16 cellular contexts compared by ENCODE assay signal in genomic region chr17:42271277-42271922, GRCh38. TPM values are rescaled to one million over a fixed set of nuclear protein-coding genes. Genes with fewer than 3 reads are reported as not detected.
DNase-seq lines count a peak whose midpoint lies in the region; ATAC-seq and TF ChIP-seq lines count a peak whose summit lies in the region.
"Had no signal": no experiment of that assay in that cellular context is flagged by ENCODE, and none has a peak within 500 bp of the region (broad histone marks: within the 10 kb centered on the region; RNA-seq: fewer than 3 reads in every experiment).

No MANE protein-coding gene starts in this region.

- no peak for TF ChIP-seq CTCF in CD14-positive monocyte (IDR thresholded peaks at IDR 0.05)
- TF ChIP-seq CTCF in CD8-positive, alpha-beta T cell (IDR thresholded peaks at IDR 0.05), result no peak
- TF ChIP-seq CTCF in activated CD8-positive, alpha-beta T cell treated with anti-CD3 and anti-CD28 coated beads for 36 hours (IDR thresholded peaks at IDR 0.05), result no peak

- H3K9me3 ChIP-seq in CD8-positive, alpha-beta T cell (ENCODE audit: low read length), result no peaks in the 10 kb centered on the region
- H3K9me3 ChIP-seq: tibial artery had no signal

- CTCF ChIA-PET in CD8-positive, alpha-beta T cell (lab: Charles Lee), result interaction anchor here (0.9 to 3.8 kb wide), 4 partner anchors 15 to 49 kb away, joined by 3 to 19 read pairs (median 11); no protein-coding TSS in a partner anchor
- CTCF ChIA-PET in activated CD8-positive, alpha-beta T cell treated with anti-CD3 and anti-CD28 coated beads for 36 hours (lab: Charles Lee), result interaction anchor here (0.6 to 5.5 kb wide), 8 partner anchors 11 to 154 kb away, joined by 3 to 37 read pairs (median 5); no protein-coding TSS in a partner anchor

- peaks cover 3 to 13% of the 10 kb centered on the region in 2 donors for H3K36me3 Mint-ChIP-seq in CD14-positive monocyte
- H3K36me3 Mint-ChIP-seq in CD8-positive, alpha-beta T cell, result peaks cover 16% of the 10 kb centered on the region
- peaks cover 50% of the 10 kb centered on the region for H3K36me3 Mint-ChIP-seq in activated CD8-positive, alpha-beta T cell treated with anti-CD3 and anti-CD28 coated beads for 36 hours (ENCODE audit: low read depth)
- H3K36me3 Mint-ChIP-seq in naive thymus-derived CD8-positive, alpha-beta T cell, result peaks cover 0 to 4% (median 0%) of the 10 kb centered on the region in 3 donors

- peaks cover 54% of the 10 kb centered on the region for H3K4me1 Mint-ChIP-seq in CD14-positive monocyte
- H3K4me1 Mint-ChIP-seq in CD8-positive, alpha-beta T cell (ENCODE audit: low read depth), result peaks cover 78% of the 10 kb centered on the region
- peaks cover 65% of the 10 kb centered on the region for H3K4me1 Mint-ChIP-seq in activated CD8-positive, alpha-beta T cell treated with anti-CD3 and anti-CD28 coated beads for 36 hours (ENCODE audit: low read depth)
- peaks cover 31 to 86% (median 83%) of the 10 kb centered on the region in 4 donors for H3K4me1 Mint-ChIP-seq in naive thymus-derived CD8-positive, alpha-beta T cell

- H3K4me1 ChIP-seq in CD8-positive, alpha-beta T cell (ENCODE audit: insufficient read depth, low read length), result peaks cover 63% of the 10 kb centered on the region

- H3K27ac ChIP-seq in CD8-positive, alpha-beta T cell (ENCODE audit: low read depth, low read length), result peak overlapping the region; percentile 51
- H3K27ac ChIP-seq: tibial artery had no signal

- no peak for ATAC-seq in CD8-positive, alpha-beta T cell
- peak; percentile 22 for ATAC-seq in activated CD8-positive, alpha-beta T cell treated with anti-CD3 and anti-CD28 coated beads for 36 hours
- ATAC-seq in naive thymus-derived CD8-positive, alpha-beta T cell, result no peak
- ATAC-seq in HG02938 (IDR thresholded peaks at IDR 0.05; ENCODE audit: unreplicated experiment) (no peak), HG03196 (IDR thresholded peaks at IDR 0.05; ENCODE audit: unreplicated experiment) (no peak)

- intact Hi-C loops in CD14-positive monocyte (cut with micrococcal nuclease), result no loop called here
- intact Hi-C loops in CD8-positive, alpha-beta T cell (cut with DNase I, micrococcal nuclease), result loop anchor here in 1 of 2 experiments (5.0 kb wide), 1 partner anchor 34 kb away; no protein-coding TSS in a partner anchor
- intact Hi-C loops in activated CD8-positive, alpha-beta T cell treated with anti-CD3 and anti-CD28 coated beads for 36 hours (cut with micrococcal nuclease), result no loop called here

- H3K36me3 ChIP-seq in CD8-positive, alpha-beta T cell (ENCODE audit: insufficient read depth, low read length), result no peaks in the 10 kb centered on the region
- H3K36me3 ChIP-seq: tibial artery had no signal

- H3K4me3 Mint-ChIP-seq in CD14-positive monocyte, result no peak overlapping the region
- H3K4me3 Mint-ChIP-seq in CD8-positive, alpha-beta T cell, result peak overlapping the region; percentile 96
- peak overlapping the region; percentile 97 for H3K4me3 Mint-ChIP-seq in activated CD8-positive, alpha-beta T cell treated with anti-CD3 and anti-CD28 coated beads for 36 hours
- H3K4me3 Mint-ChIP-seq in naive thymus-derived CD8-positive, alpha-beta T cell, result peak overlapping the region in 9 of 10 donors; percentile 6 to 98 (median 79)

- no peaks in the 10 kb centered on the region for H3K27me3 ChIP-seq in CD8-positive, alpha-beta T cell (ENCODE audit: insufficient read depth, low read length)
- H3K27me3 ChIP-seq: tibial artery had no signal

- no peak overlapping the region for H3K4me3 ChIP-seq in CD8-positive, alpha-beta T cell (ENCODE audit: low read depth, low read length)
- H3K4me3 ChIP-seq: tibial artery had no signal

- DNase-seq in CD14-positive monocyte (ENCODE audit: low spot score), result no peak
- DNase-seq in CD8-positive, alpha-beta T cell, result no peak
- no peak for DNase-seq in activated CD8-positive, alpha-beta T cell treated with anti-CD3 and anti-CD28 coated beads for 36 hours
- DNase-seq in naive thymus-derived CD8-positive, alpha-beta T cell, result no peak
- DNase-seq in islet precursor cell, result no peak
- DNase-seq: activated effector memory CD4-positive, alpha-beta T cell treated with anti-CD3 and anti-CD28 coated beads, Interleukin-2, amount 50 U/mL, for 16 hours; DND-41; effector CD4-positive, alpha-beta T cell; kidney; NCI-H2029; NCI-H524; stimulated activated CD4-positive, alpha-beta T cell treated with anti-CD3 and anti-CD28 coated beads, Interleukin-1b, Interleukin-23, amount 100 ng/mL, for 48 hours; SW 1271; tibial artery had no signal

- no peaks in the 10 kb centered on the region for H3K27me3 Mint-ChIP-seq in CD14-positive monocyte (ENCODE audit: low read depth in 3 of 3)
- H3K27me3 Mint-ChIP-seq in CD8-positive, alpha-beta T cell (ENCODE audit: low read depth), result no peaks in the 10 kb centered on the region
- no peaks in the 10 kb centered on the region for H3K27me3 Mint-ChIP-seq in activated CD8-positive, alpha-beta T cell treated with anti-CD3 and anti-CD28 coated beads for 36 hours
- H3K27me3 Mint-ChIP-seq in naive thymus-derived CD8-positive, alpha-beta T cell, result no peaks in the 10 kb centered on the region

- H3K27ac Mint-ChIP-seq in CD14-positive monocyte, result peak overlapping the region; percentile 10 to 87 (median 56)
- peak overlapping the region; percentile 98 for H3K27ac Mint-ChIP-seq in CD8-positive, alpha-beta T cell
- H3K27ac Mint-ChIP-seq in activated CD8-positive, alpha-beta T cell treated with anti-CD3 and anti-CD28 coated beads for 36 hours, result peak overlapping the region; percentile 96
- H3K27ac Mint-ChIP-seq in naive thymus-derived CD8-positive, alpha-beta T cell, result peak overlapping the region; percentile 86 to 98 (median 92)

- H3K9me3 Mint-ChIP-seq in CD14-positive monocyte, result no peaks in the 10 kb centered on the region
- no peaks in the 10 kb centered on the region for H3K9me3 Mint-ChIP-seq in CD8-positive, alpha-beta T cell
- no peaks in the 10 kb centered on the region for H3K9me3 Mint-ChIP-seq in activated CD8-positive, alpha-beta T cell treated with anti-CD3 and anti-CD28 coated beads for 36 hours
- no peaks in the 10 kb centered on the region for H3K9me3 Mint-ChIP-seq in naive thymus-derived CD8-positive, alpha-beta T cell

- POLR2A ChIA-PET in CD8-positive, alpha-beta T cell (lab: Charles Lee), result interaction anchor here (1.2 kb wide), 1 partner anchor 23 kb away, joined by 3 read pairs; no protein-coding TSS in a partner anchor
- POLR2A ChIA-PET in activated CD8-positive, alpha-beta T cell treated with anti-CD3 and anti-CD28 coated beads for 36 hours (lab: Charles Lee), result interaction anchor here (1.0 to 12.0 kb wide), 3 partner anchors 15 to 44 kb away, joined by 3 to 136 read pairs (median 4); no protein-coding TSS in a partner anchor
- POLR2A ChIA-PET in naive thymus-derived CD8-positive, alpha-beta T cell (lab: Charles Lee), result interaction anchor here (0.6 to 6.7 kb wide), 4 partner anchors 14 to 22 kb away, joined by 3 to 142 read pairs (median 36); partner anchors contain the start of gene STAT5A

RNA-seq across cellular contexts. Expression of gene STAT5B, which starts 4.8 kb away (rescaled TPM):
- 10 to 100 TPM; 28.5 to 47.9 TPM for polyA plus RNA-seq in CD14-positive monocyte
- 10 to 100 TPM; 85.2 to 85.5 TPM for total RNA-seq in CD8-positive, alpha-beta T cell
- total RNA-seq in activated CD8-positive, alpha-beta T cell treated with anti-CD3 and anti-CD28 coated beads for 36 hours, result 100 to 1,000 TPM; 128 to 129 TPM
- total RNA-seq in naive thymus-derived CD8-positive, alpha-beta T cell, result 100 to 1,000 TPM; 137 to 149 TPM
- polyA plus RNA-seq in naive thymus-derived CD8-positive, alpha-beta T cell, result 10 to 100 TPM; 66.3 to 94.0 (median 82.8) TPM

RNA-seq across cellular contexts. Expression of gene STAT5A, which starts 16.9 kb away (rescaled TPM):
- 10 to 100 TPM; 30.5 to 49.8 TPM for polyA plus RNA-seq in CD14-positive monocyte
- total RNA-seq in CD8-positive, alpha-beta T cell, result 100 to 1,000 TPM; 300 to 319 TPM
- 100 to 1,000 TPM; 163 to 190 TPM for total RNA-seq in activated CD8-positive, alpha-beta T cell treated with anti-CD3 and anti-CD28 coated beads for 36 hours
- total RNA-seq in naive thymus-derived CD8-positive, alpha-beta T cell, result 100 to 1,000 TPM; 117 to 122 TPM
- polyA plus RNA-seq in naive thymus-derived CD8-positive, alpha-beta T cell, result 100 to 1,000 TPM in 1 of 3 donors, 10 to 100 TPM in 2; 59.6 to 115 (median 89.1) TPM

Comparison
In these comparisons a context has a peak if more than half of its experiments do, and no peak if none do; other contexts are left out.
1. H3K4me3 Mint-ChIP-seq: peak in CD8-positive, alpha-beta T cell (single experiment), activated CD8-positive, alpha-beta T cell treated with anti-CD3 and anti-CD28 coated beads for 36 hours (single experiment) and naive thymus-derived CD8-positive, alpha-beta T cell (9 of 10); none in CD14-positive monocyte (0 of 2).
2. Peak in every context shown above with its lines, with median percentiles within 50 percentile points of each other: H3K27ac Mint-ChIP-seq.